Comparison of ENCODE assay signal across 8 cellular contexts in genomic region chr5:81506900-81507588, GRCh38.
DNase-seq lines count a peak whose midpoint lies in the region; ATAC-seq and TF ChIP-seq lines count a peak whose summit lies in the region.

No MANE protein-coding gene starts in this region.

- peak; percentile 62 to 98 (median 89) for TF ChIP-seq CTCF in dorsolateral prefrontal cortex (IDR thresholded peaks at IDR 0.05 in 54 of 56, conservative IDR thresholded peaks at IDR 0.05 in 2 of 56; ENCODE audit: low read depth in 1 of 56, partially characterized antibody in 56 of 56)
- peak; percentile 85 for TF ChIP-seq CTCF in upper lobe of right lung (IDR thresholded peaks at IDR 0.05)

- peaks cover 10% of the 10 kb centered on the region for H3K4me1 ChIP-seq in upper lobe of right lung

- H3K4me3 ChIP-seq in dorsolateral prefrontal cortex (peak overlapping the region in 8 of 59 donors; percentile 1 to 54 (median 7)), upper lobe of right lung (no peak overlapping the region)

- peaks cover 7% of the 10 kb centered on the region for H3K4me1 Mint-ChIP-seq in T-helper 2 cell treated with Interferon-gamma antibody and Interleukin-4, amounts not matched to agents 5 μg/mL and 100 μg/mL, for 36 hours (ENCODE audit: low read depth)

- intact Hi-C loops in dorsolateral prefrontal cortex (cut with DNase I) (loop anchor here (2.0 to 10.0 kb wide), 4 partner anchors 244 to 660 kb away; partner anchors contain the start of genes ATG10 (in 1 of the 2) and SSBP2 (in 1 of the 2)), upper lobe of right lung (cut with DNase I) (no loop called here)

- H3K4me3 Mint-ChIP-seq in T-helper 2 cell treated with Interferon-gamma antibody and Interleukin-4, amounts not matched to agents 5 μg/mL and 100 μg/mL, for 36 hours = no peak overlapping the region

- H3K27ac ChIP-seq in dorsolateral prefrontal cortex (peak overlapping the region in 45 of 59 donors; percentile 0 to 80 (median 41)), upper lobe of right lung (no peak overlapping the region)

- H3K27me3 Mint-ChIP-seq in T-helper 2 cell treated with Interferon-gamma antibody and Interleukin-4, amounts not matched to agents 5 μg/mL and 100 μg/mL, for 36 hours (ENCODE audit: low read depth) = no peaks in the 10 kb centered on the region

- in situ Hi-C loops in Caki2 (cut with HindIII; ENCODE audit: low pct_unique_long_range_greater_than_20kb, low sequenced_read_pairs) = no loop called here

- ATAC-seq in GM18873 (IDR thresholded peaks at IDR 0.05; ENCODE audit: low FRiP score, unreplicated experiment) (peak; percentile 98), HG03045 (IDR thresholded peaks at IDR 0.05; ENCODE audit: unreplicated experiment) (peak; percentile 99), upper lobe of right lung (peak; percentile 100)

- no peaks in the 10 kb centered on the region for H3K9me3 Mint-ChIP-seq in T-helper 2 cell treated with Interferon-gamma antibody and Interleukin-4, amounts not matched to agents 5 μg/mL and 100 μg/mL, for 36 hours

- peak; percentile 57 for DNase-seq in Caki2 (ENCODE audit: low read depth)
- peak; percentile 83 for DNase-seq in NCI-H2029 (lab: John Stamatoyannopoulos, UW)
- peak; percentile 30 for DNase-seq in T-helper 2 cell treated with Interferon-gamma antibody and Interleukin-4, amounts not matched to agents 5 μg/mL and 100 μg/mL, for 36 hours (ENCODE audit: low spot score)
- peak in 7 of 10 donors; percentile 25 to 76 (median 50) for DNase-seq in dorsolateral prefrontal cortex
- peak; percentile 94 for DNase-seq in lung microvascular endothelial cell (ENCODE audit: low read depth in 2 of 2)
- no peak for DNase-seq in upper lobe of right lung

- peaks cover 3% of the 10 kb centered on the region for H3K36me3 ChIP-seq in upper lobe of right lung

- no peak overlapping the region for H3K27ac Mint-ChIP-seq in T-helper 2 cell treated with Interferon-gamma antibody and Interleukin-4, amounts not matched to agents 5 μg/mL and 100 μg/mL, for 36 hours

- H3K9me3 ChIP-seq in upper lobe of right lung = no peaks in the 10 kb centered on the region

- no peaks in the 10 kb centered on the region for H3K27me3 ChIP-seq in dorsolateral prefrontal cortex
- no peaks in the 10 kb centered on the region for H3K27me3 ChIP-seq in upper lobe of right lung

- H3K36me3 Mint-ChIP-seq in T-helper 2 cell treated with Interferon-gamma antibody and Interleukin-4, amounts not matched to agents 5 μg/mL and 100 μg/mL, for 36 hours (ENCODE audit: low read depth) = peaks cover 8% of the 10 kb centered on the region
